ENCODE assay signal across 8 cellular contexts in genomic region chr1:145978477-145978859, GRCh38. TPM values are rescaled to one million over a fixed set of nuclear protein-coding genes. Genes with fewer than 3 reads are reported as not detected.
DNase-seq lines count a peak whose midpoint lies in the region; ATAC-seq and TF ChIP-seq lines count a peak whose summit lies in the region.

No MANE protein-coding gene starts in this region.

- no peak for DNase-seq in activated CD4-positive, alpha-beta memory T cell treated with anti-CD3 and anti-CD28 coated beads for 36 hours
- no peak for DNase-seq in activated CD4-positive, alpha-beta memory T cell treated with anti-CD3 and anti-CD28 coated beads, Interleukin-2, amount 10 ng/mL, durations not matched to agents 7 days and 5 days
- no peak for DNase-seq in caudate nucleus (lab: John Stamatoyannopoulos, UW)
- DNase-seq in upper lobe of right lung: no peak
- no peak for DNase-seq in 8988T
- no peak for DNase-seq in BE2C

- ATAC-seq in upper lobe of right lung: no peak
- ATAC-seq in GM21528 (IDR thresholded peaks at IDR 0.05; ENCODE audit: low FRiP score, unreplicated experiment): no peak

- H3K4me3 ChIP-seq in mucosa of rectum (ENCODE audit: low read length in 2 of 2) (peak overlapping the region; percentile 54 to 69), upper lobe of right lung (peak overlapping the region; percentile 35), BE2C (ENCODE audit: low read depth, low read length) (no peak overlapping the region)

- CTCF ChIA-PET in activated CD4-positive, alpha-beta memory T cell treated with anti-CD3 and anti-CD28 coated beads for 36 hours (lab: Charles Lee): interaction anchor here (0.8 to 8.5 kb wide), 15 partner anchors 10 to 129 kb away, joined by 3 to 222 read pairs (median 12); partner anchors contain the start of genes ANKRD34A, LIX1L, POLR3GL and TXNIP
- CTCF ChIA-PET in activated CD4-positive, alpha-beta memory T cell treated with anti-CD3 and anti-CD28 coated beads, Interleukin-2, amount 10 ng/mL, durations not matched to agents 7 days and 5 days (lab: Charles Lee): interaction anchor here (0.6 to 11.3 kb wide), 15 partner anchors 8 to 153 kb away, joined by 3 to 349 read pairs (median 23); partner anchors contain the start of genes ANKRD34A, LIX1L, NUDT17 and PIAS3

- H3K36me3 Mint-ChIP-seq in activated CD4-positive, alpha-beta memory T cell treated with anti-CD3 and anti-CD28 coated beads for 36 hours: no peaks in the 10 kb centered on the region
- peaks cover 9% of the 10 kb centered on the region for H3K36me3 Mint-ChIP-seq in activated CD4-positive, alpha-beta memory T cell treated with anti-CD3 and anti-CD28 coated beads, Interleukin-2, amount 10 ng/mL, durations not matched to agents 7 days and 5 days (ENCODE audit: low read depth)

- no peaks in the 10 kb centered on the region for H3K27me3 Mint-ChIP-seq in activated CD4-positive, alpha-beta memory T cell treated with anti-CD3 and anti-CD28 coated beads for 36 hours
- H3K27me3 Mint-ChIP-seq in activated CD4-positive, alpha-beta memory T cell treated with anti-CD3 and anti-CD28 coated beads, Interleukin-2, amount 10 ng/mL, durations not matched to agents 7 days and 5 days: no peaks in the 10 kb centered on the region

- peak overlapping the region; percentile 11 for H3K4me3 Mint-ChIP-seq in activated CD4-positive, alpha-beta memory T cell treated with anti-CD3 and anti-CD28 coated beads for 36 hours
- no peak overlapping the region for H3K4me3 Mint-ChIP-seq in activated CD4-positive, alpha-beta memory T cell treated with anti-CD3 and anti-CD28 coated beads, Interleukin-2, amount 10 ng/mL, durations not matched to agents 7 days and 5 days

- H3K27me3 ChIP-seq in mucosa of rectum (ENCODE audit: control insufficient read depth in 2 of 2, insufficient read depth in 2 of 2, low read length in 2 of 2) (no peaks in the 10 kb centered on the region), upper lobe of right lung (no peaks in the 10 kb centered on the region), BE2C (no peaks in the 10 kb centered on the region)

- intact Hi-C loops in activated CD4-positive, alpha-beta memory T cell treated with anti-CD3 and anti-CD28 coated beads for 36 hours (cut with micrococcal nuclease): loop anchor here (5.0 kb wide), 1 partner anchor 121 kb away; the partner anchor contains the start of gene PIAS3
- intact Hi-C loops in upper lobe of right lung (cut with DNase I): loop anchor here (5.0 to 10.0 kb wide), 2 partner anchors 34 to 64 kb away; partner anchors contain the start of genes ITGA10 and PEX11B

- peak overlapping the region; percentile 94 for H3K27ac ChIP-seq in caudate nucleus (ENCODE audit: low read depth, low read length)
- peak overlapping the region; percentile 97 to 99 for H3K27ac ChIP-seq in mucosa of rectum (ENCODE audit: low read depth in 2 of 2, low read length in 2 of 2)
- peak overlapping the region; percentile 98 for H3K27ac ChIP-seq in upper lobe of right lung

- no peak overlapping the region for H3K27ac Mint-ChIP-seq in activated CD4-positive, alpha-beta memory T cell treated with anti-CD3 and anti-CD28 coated beads for 36 hours
- no peak overlapping the region for H3K27ac Mint-ChIP-seq in activated CD4-positive, alpha-beta memory T cell treated with anti-CD3 and anti-CD28 coated beads, Interleukin-2, amount 10 ng/mL, durations not matched to agents 7 days and 5 days

- POLR2A ChIA-PET in activated CD4-positive, alpha-beta memory T cell treated with anti-CD3 and anti-CD28 coated beads for 36 hours (lab: Charles Lee): interaction anchor here (1.5 to 10.2 kb wide), 9 partner anchors 15 to 74 kb away, joined by 4 to 183 read pairs (median 22); partner anchors contain the start of genes ANKRD34A, LIX1L, POLR3GL and RBM8A
- POLR2A ChIA-PET in activated CD4-positive, alpha-beta memory T cell treated with anti-CD3 and anti-CD28 coated beads, Interleukin-2, amount 10 ng/mL, durations not matched to agents 7 days and 5 days (lab: Charles Lee): interaction anchor here (0.9 to 15.0 kb wide), 17 partner anchors 14 to 513 kb away, joined by 3 to 582 read pairs (median 14); partner anchors contain the start of genes ANKRD34A, LIX1L, NUDT17 and PEX11B

- peaks cover 52 to 53% of the 10 kb centered on the region in 2 donors for H3K4me1 ChIP-seq in mucosa of rectum (ENCODE audit: control insufficient read depth in 2 of 2, insufficient read depth in 2 of 2, low read length in 2 of 2)
- H3K4me1 ChIP-seq in upper lobe of right lung: peaks cover 62% of the 10 kb centered on the region
- H3K4me1 ChIP-seq in BE2C: peaks cover 22% of the 10 kb centered on the region

- H3K9me3 ChIP-seq in mucosa of rectum (ENCODE audit: control insufficient read depth in 2 of 2, low read length in 2 of 2): no peaks in the 10 kb centered on the region
- H3K9me3 ChIP-seq in upper lobe of right lung: no peaks in the 10 kb centered on the region
- H3K9me3 ChIP-seq in BE2C: no peaks in the 10 kb centered on the region

- no peak for TF ChIP-seq CTCF in upper lobe of right lung (IDR thresholded peaks at IDR 0.05)
- TF ChIP-seq CTCF in BE2C (IDR thresholded peaks at IDR 0.05; ENCODE audit: low read depth, low read length): no peak

- peak overlapping the region; percentile 84 to 86 for H3K9ac ChIP-seq in mucosa of rectum (ENCODE audit: low read depth in 1 of 2, low read length in 2 of 2)

- peaks cover 4% of the 10 kb centered on the region for H3K4me1 Mint-ChIP-seq in activated CD4-positive, alpha-beta memory T cell treated with anti-CD3 and anti-CD28 coated beads for 36 hours (ENCODE audit: low read depth)
- peaks cover 7% of the 10 kb centered on the region for H3K4me1 Mint-ChIP-seq in activated CD4-positive, alpha-beta memory T cell treated with anti-CD3 and anti-CD28 coated beads, Interleukin-2, amount 10 ng/mL, durations not matched to agents 7 days and 5 days

- H3K36me3 ChIP-seq in mucosa of rectum (ENCODE audit: control insufficient read depth in 2 of 2, insufficient read depth in 2 of 2, low read length in 2 of 2) (no peaks in the 10 kb centered on the region), upper lobe of right lung (no peaks in the 10 kb centered on the region), BE2C (no peaks in the 10 kb centered on the region)

- no peaks in the 10 kb centered on the region for H3K9me3 Mint-ChIP-seq in activated CD4-positive, alpha-beta memory T cell treated with anti-CD3 and anti-CD28 coated beads for 36 hours
- H3K9me3 Mint-ChIP-seq in activated CD4-positive, alpha-beta memory T cell treated with anti-CD3 and anti-CD28 coated beads, Interleukin-2, amount 10 ng/mL, durations not matched to agents 7 days and 5 days: no peaks in the 10 kb centered on the region

RNA-seq across cellular contexts. Expression of gene POLR3GL, which starts 14.0 kb away (rescaled TPM):
- total RNA-seq in activated CD4-positive, alpha-beta memory T cell treated with anti-CD3 and anti-CD28 coated beads for 36 hours: 10 to 100 TPM; 27.3 to 30.9 TPM
- total RNA-seq in activated CD4-positive, alpha-beta memory T cell treated with anti-CD3 and anti-CD28 coated beads, Interleukin-2, amount 10 ng/mL, durations not matched to agents 7 days and 5 days: 10 to 100 TPM; 32.4 to 33.7 TPM
- total RNA-seq in upper lobe of right lung: 21.4 TPM
- 16.8 TPM for polyA plus RNA-seq in BE2C (2012; ENCODE audit: insufficient read depth, insufficient read length, low read depth)

RNA-seq across cellular contexts. Expression of gene ANKRD34A, which starts 14.1 kb away (rescaled TPM):
- total RNA-seq in activated CD4-positive, alpha-beta memory T cell treated with anti-CD3 and anti-CD28 coated beads for 36 hours: 1 to 10 TPM; 4.6 to 4.7 TPM
- total RNA-seq in activated CD4-positive, alpha-beta memory T cell treated with anti-CD3 and anti-CD28 coated beads, Interleukin-2, amount 10 ng/mL, durations not matched to agents 7 days and 5 days: 1 to 10 TPM; 2.9 to 3.7 TPM
- total RNA-seq in upper lobe of right lung: 0.69 TPM
- polyA plus RNA-seq in BE2C (2012; ENCODE audit: insufficient read depth, insufficient read length, low read depth): 7.9 TPM

RNA-seq across cellular contexts. Expression of gene TXNIP, which starts 17.9 kb away (rescaled TPM):
- total RNA-seq in activated CD4-positive, alpha-beta memory T cell treated with anti-CD3 and anti-CD28 coated beads for 36 hours: 10 to 100 TPM; 82.6 to 88.8 TPM
- 100 to 1,000 TPM; 397 to 407 TPM for total RNA-seq in activated CD4-positive, alpha-beta memory T cell treated with anti-CD3 and anti-CD28 coated beads, Interleukin-2, amount 10 ng/mL, durations not matched to agents 7 days and 5 days
- 945 TPM for total RNA-seq in upper lobe of right lung
- polyA plus RNA-seq in BE2C (2012; ENCODE audit: insufficient read depth, insufficient read length, low read depth): 13.2 TPM

RNA-seq across cellular contexts. Expression of gene LIX1L, which starts 20.7 kb away (rescaled TPM):
- total RNA-seq in activated CD4-positive, alpha-beta memory T cell treated with anti-CD3 and anti-CD28 coated beads for 36 hours: 10 to 100 TPM; 46.6 to 47.8 TPM
- total RNA-seq in activated CD4-positive, alpha-beta memory T cell treated with anti-CD3 and anti-CD28 coated beads, Interleukin-2, amount 10 ng/mL, durations not matched to agents 7 days and 5 days: 10 to 100 TPM; 50.3 to 51.0 TPM
- total RNA-seq in upper lobe of right lung: 32.8 TPM
- 7.6 TPM for polyA plus RNA-seq in BE2C (2012; ENCODE audit: insufficient read depth, insufficient read length, low read depth)

RNA-seq across cellular contexts. Expression of gene HJV, which starts 43.1 kb away (rescaled TPM):
- not detected for total RNA-seq in activated CD4-positive, alpha-beta memory T cell treated with anti-CD3 and anti-CD28 coated beads for 36 hours
- total RNA-seq in activated CD4-positive, alpha-beta memory T cell treated with anti-CD3 and anti-CD28 coated beads, Interleukin-2, amount 10 ng/mL, durations not matched to agents 7 days and 5 days: not detected
- not detected for total RNA-seq in upper lobe of right lung
- polyA plus RNA-seq in BE2C (2012; ENCODE audit: insufficient read depth, insufficient read length, low read depth): not detected

Comparison
In these comparisons a context has a peak if more than half of its experiments do, and no peak if none do; other contexts are left out.
1. RNA of gene TXNIP, which starts 17.9 kb away (total RNA-seq): 945 TPM in upper lobe of right lung (single experiment) and 397 to 407 TPM in activated CD4-positive, alpha-beta memory T cell treated with anti-CD3 and anti-CD28 coated beads, Interleukin-2, amount 10 ng/mL, durations not matched to agents 7 days and 5 days; 82.6 to 88.8 TPM in activated CD4-positive, alpha-beta memory T cell treated with anti-CD3 and anti-CD28 coated beads for 36 hours; every median in the first group is over 4 times any median in the second.
2. Peak in every context shown above with its lines, with median percentiles within 50 percentile points of each other: H3K27ac ChIP-seq.